ENCODE assay signal across 1 cellular context in the genomic region with DNA sequence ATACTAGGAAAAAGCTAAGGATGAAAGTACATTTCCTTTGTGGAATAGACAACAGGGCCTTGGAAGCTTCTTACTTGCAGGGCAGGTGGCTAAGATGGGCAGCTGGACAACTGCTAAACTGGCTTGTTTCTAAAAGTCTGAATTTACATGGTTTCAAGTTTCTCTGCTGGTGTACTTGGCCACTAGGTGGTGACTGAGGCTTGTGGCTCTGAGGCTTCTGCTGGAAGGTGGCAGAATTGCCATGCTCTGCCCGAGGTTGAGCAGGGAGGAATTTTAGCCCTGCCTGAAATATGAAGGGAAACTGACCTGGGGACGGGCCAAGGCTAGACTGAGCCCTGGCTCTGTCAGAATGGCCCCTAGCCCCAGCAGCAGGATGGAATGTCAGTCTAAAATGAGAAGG.
TF ChIP-seq lines count a peak whose summit lies in the region.

No MANE protein-coding gene starts in this region.

TF ChIP-seq in GM12878, 131 proteins besides CTCF, POLR2A, EP300 and RAD21:
- TF ChIP-seq SMC3 (IDR thresholded peaks at IDR 0.05; ENCODE audit: borderline replicate concordance, low read length) = peak; percentile 39; the same call in 1 of the 2 replicates
